In the genomic region with DNA sequence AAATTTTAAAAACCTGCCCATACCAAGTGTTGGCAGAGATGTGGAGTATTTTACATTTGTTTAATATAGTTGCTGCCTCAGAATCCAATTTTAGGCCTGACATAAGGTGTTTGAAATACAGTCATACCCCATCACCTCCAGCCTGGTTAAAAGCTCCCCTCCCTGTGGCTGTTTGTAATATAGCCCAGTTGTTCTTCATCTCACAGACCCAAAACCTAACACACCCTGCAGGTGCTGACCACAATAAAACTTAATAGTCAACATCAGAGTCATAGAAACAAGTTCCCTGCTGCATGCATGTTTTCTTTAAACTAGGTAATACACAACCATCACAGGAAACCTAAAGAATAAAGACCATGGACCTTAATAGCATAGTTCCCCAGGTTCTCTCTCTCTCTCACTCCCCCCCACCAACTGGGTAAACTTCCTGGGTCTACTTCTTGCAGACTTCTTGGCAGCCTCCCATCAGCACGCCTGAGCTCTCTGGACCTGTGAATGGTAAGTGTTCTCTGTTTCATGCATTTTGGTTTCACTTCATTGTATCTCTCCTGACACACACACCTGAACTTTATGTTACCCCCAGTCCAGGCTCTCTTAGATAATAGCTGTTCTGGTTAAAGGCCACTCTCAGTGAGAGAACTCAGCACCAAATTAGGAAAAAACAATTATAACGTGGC, we compare ENCODE assay signal across 14 cellular contexts.
DNase-seq lines count a peak whose midpoint lies in the region; ATAC-seq and TF ChIP-seq lines count a peak whose summit lies in the region.
"Had no signal": no experiment of that assay in that cellular context is flagged by ENCODE, and none has a peak within 500 bp of the region (broad histone marks: within the 10 kb centered on the region; RNA-seq: fewer than 3 reads in every experiment).

No MANE protein-coding gene starts in this region.

- H3K4me3 Mint-ChIP-seq in MCF 10A (ENCODE audit: unreplicated experiment), result no peak overlapping the region
- H3K4me3 Mint-ChIP-seq in stimulated activated naive CD8-positive, alpha-beta T cell treated with anti-CD3 and anti-CD28 coated beads, Interleukin-15, amount 100 ng/mL, for 72 hours, result no peak overlapping the region
- no peak overlapping the region for H3K4me3 Mint-ChIP-seq in activated T-helper 1 cell treated with anti-CD3 and anti-CD28 coated beads, Interleukin-12 subunit alpha, Interleukin-12 subunit beta, Interleukin-2, Interleukin-4 antibody, amounts not matched to agents 30 ng/mL and 10 ng/mL and 1 ng/mL, durations not matched to agents 14 hours and 24 hours and 36 hours
- H3K4me3 Mint-ChIP-seq: activated naive CD4-positive, alpha-beta T cell treated with anti-CD3 and anti-CD28 coated beads, Interleukin-2, amount 50 U/mL, for 24 hours had no signal

- no peaks in the 10 kb centered on the region for H3K4me1 ChIP-seq in breast epithelium
- H3K4me1 ChIP-seq in Loucy (ENCODE audit: insufficient read depth, low read length, poor library complexity, severe bottlenecking), result peaks cover 22% of the 10 kb centered on the region

- H3K36me3 ChIP-seq in breast epithelium (no peaks in the 10 kb centered on the region), Loucy (ENCODE audit: insufficient read depth, low read length) (no peaks in the 10 kb centered on the region)

- no peaks in the 10 kb centered on the region for H3K9me2 ChIP-seq in Loucy (replicated peaks; ENCODE audit: low read depth, low read length)

- CTCF ChIA-PET in MCF 10A (lab: Yijun Ruan, JAX), result no interaction called here

- H3K27ac ChIP-seq in breast epithelium, result no peak overlapping the region
- H3K27ac ChIP-seq: dorsolateral prefrontal cortex had no signal

- TF ChIP-seq CTCF in MCF 10A (IDR thresholded peaks at IDR 0.05; ENCODE audit: unreplicated experiment), result no peak
- no peak for TF ChIP-seq CTCF in breast epithelium (IDR thresholded peaks at IDR 0.05)
- TF ChIP-seq CTCF in Loucy (conservative IDR thresholded peaks at IDR 0.05; ENCODE audit: low read length), result no peak

- no peaks in the 10 kb centered on the region for H3K27me3 ChIP-seq in breast epithelium
- H3K27me3 ChIP-seq in Loucy (ENCODE audit: insufficient read depth, low read length, poor library complexity, severe bottlenecking), result no peaks in the 10 kb centered on the region
- H3K27me3 ChIP-seq: dorsolateral prefrontal cortex had no signal

- H3K4me3 ChIP-seq in breast epithelium, result no peak overlapping the region
- peak overlapping the region; percentile 4 for H3K4me3 ChIP-seq in Loucy (ENCODE audit: low read length, poor library complexity, severe bottlenecking)
- H3K4me3 ChIP-seq: dorsolateral prefrontal cortex had no signal

- H3F3A ChIP-seq in Loucy (ENCODE audit: low read depth), result no peaks in the 10 kb centered on the region

- intact Hi-C loops in MCF 10A (cut with micrococcal nuclease), result no loop called here
- intact Hi-C loops in breast epithelium (cut with DNase I; ENCODE audit: low total_unique reads), result loop anchor here (2.0 kb wide), 1 partner anchor 65 kb away; no protein-coding TSS in a partner anchor
- intact Hi-C loops in activated T-helper 1 cell treated with anti-CD3 and anti-CD28 coated beads, Interleukin-12 subunit alpha, Interleukin-12 subunit beta, Interleukin-2, Interleukin-4 antibody, amounts not matched to agents 30 ng/mL and 10 ng/mL and 1 ng/mL, durations not matched to agents 14 hours and 24 hours and 36 hours (cut with micrococcal nuclease), result no loop called here

- peak; percentile 3 for DNase-seq in MCF 10A (ENCODE audit: unreplicated experiment)
- no peak for DNase-seq in breast epithelium (ENCODE audit: low spot score in 2 of 2)
- no peak for DNase-seq in stimulated activated naive CD8-positive, alpha-beta T cell treated with anti-CD3 and anti-CD28 coated beads, Interleukin-15, amount 100 ng/mL, for 72 hours
- no peak for DNase-seq in NCI-H446 treated with DMSO at 0.1 percent for 48 hours (lab: John Stamatoyannopoulos, UW)
- no peak for DNase-seq in activated T-helper 1 cell treated with anti-CD3 and anti-CD28 coated beads, Interleukin-12 subunit alpha, Interleukin-12 subunit beta, Interleukin-2, Interleukin-4 antibody, amounts not matched to agents 30 ng/mL and 10 ng/mL and 1 ng/mL, durations not matched to agents 14 hours and 24 hours and 36 hours (ENCODE audit: low spot score)
- DNase-seq in NCI-H524 (lab: John Stamatoyannopoulos, UW), result no peak
- DNase-seq: activated CD4-positive, CD25-positive, alpha-beta regulatory T cell treated with anti-CD3 and anti-CD28 coated beads, Interleukin-2, amount 50 U/mL, for 72 hours; DMS53; dorsolateral prefrontal cortex; NCI-H226 had no signal

- no TSS peak for BruUV-seq in MCF 10A (replicated peaks; lab: Mats Ljungman, UMichigan)

- peak overlapping the region; percentile 73 for H2AFZ ChIP-seq in Loucy (ENCODE audit: low read length)

- H3K9ac ChIP-seq in Loucy (ENCODE audit: low read depth, low read length, poor library complexity, severe bottlenecking), result no peak overlapping the region

- H3K4me2 ChIP-seq in Loucy (ENCODE audit: low read depth, low read length, poor library complexity, severe bottlenecking), result peak overlapping the region; percentile 53

- POLR2A ChIA-PET in MCF 10A (lab: Yijun Ruan, JAX), result interaction anchor here (0.7 kb wide), 1 partner anchor 9 kb away, joined by 3 read pairs; no protein-coding TSS in a partner anchor

- no peaks in the 10 kb centered on the region for H3K27me3 Mint-ChIP-seq in MCF 10A (ENCODE audit: insufficient read depth, unreplicated experiment)
- H3K27me3 Mint-ChIP-seq in stimulated activated naive CD8-positive, alpha-beta T cell treated with anti-CD3 and anti-CD28 coated beads, Interleukin-15, amount 100 ng/mL, for 72 hours, result no peaks in the 10 kb centered on the region
- H3K27me3 Mint-ChIP-seq in activated T-helper 1 cell treated with anti-CD3 and anti-CD28 coated beads, Interleukin-12 subunit alpha, Interleukin-12 subunit beta, Interleukin-2, Interleukin-4 antibody, amounts not matched to agents 30 ng/mL and 10 ng/mL and 1 ng/mL, durations not matched to agents 14 hours and 24 hours and 36 hours (ENCODE audit: insufficient read depth), result no peaks in the 10 kb centered on the region

- H3K9me3 ChIP-seq in breast epithelium, result peaks cover 0 to 6% of the 10 kb centered on the region in 2 donors
- no peaks in the 10 kb centered on the region for H3K9me3 ChIP-seq in Loucy (ENCODE audit: insufficient read depth, low read depth, low read length)

- H3K4me1 Mint-ChIP-seq in MCF 10A (ENCODE audit: insufficient read depth, unreplicated experiment), result peaks cover 6% of the 10 kb centered on the region
- H3K4me1 Mint-ChIP-seq in stimulated activated naive CD8-positive, alpha-beta T cell treated with anti-CD3 and anti-CD28 coated beads, Interleukin-15, amount 100 ng/mL, for 72 hours, result peaks cover 6% of the 10 kb centered on the region
- no peaks in the 10 kb centered on the region for H3K4me1 Mint-ChIP-seq in activated T-helper 1 cell treated with anti-CD3 and anti-CD28 coated beads, Interleukin-12 subunit alpha, Interleukin-12 subunit beta, Interleukin-2, Interleukin-4 antibody, amounts not matched to agents 30 ng/mL and 10 ng/mL and 1 ng/mL, durations not matched to agents 14 hours and 24 hours and 36 hours (ENCODE audit: low read depth)
- H3K4me1 Mint-ChIP-seq: activated naive CD4-positive, alpha-beta T cell treated with anti-CD3 and anti-CD28 coated beads, Interleukin-2, amount 50 U/mL, for 24 hours had no signal

- no peaks in the 10 kb centered on the region for H3K9me3 Mint-ChIP-seq in MCF 10A (ENCODE audit: unreplicated experiment)
- no peaks in the 10 kb centered on the region for H3K9me3 Mint-ChIP-seq in stimulated activated naive CD8-positive, alpha-beta T cell treated with anti-CD3 and anti-CD28 coated beads, Interleukin-15, amount 100 ng/mL, for 72 hours
- H3K9me3 Mint-ChIP-seq in activated T-helper 1 cell treated with anti-CD3 and anti-CD28 coated beads, Interleukin-12 subunit alpha, Interleukin-12 subunit beta, Interleukin-2, Interleukin-4 antibody, amounts not matched to agents 30 ng/mL and 10 ng/mL and 1 ng/mL, durations not matched to agents 14 hours and 24 hours and 36 hours, result no peaks in the 10 kb centered on the region
- H3K9me3 Mint-ChIP-seq: activated naive CD4-positive, alpha-beta T cell treated with anti-CD3 and anti-CD28 coated beads, Interleukin-2, amount 50 U/mL, for 24 hours had no signal

- peak; percentile 96 for ATAC-seq in HG02852 (IDR thresholded peaks at IDR 0.05; ENCODE audit: unreplicated experiment)
- no peak for ATAC-seq in stimulated activated naive CD8-positive, alpha-beta T cell treated with anti-CD3 and anti-CD28 coated beads, Interleukin-15, amount 100 ng/mL, for 72 hours
- ATAC-seq: HepG2 had no signal

- no peaks in the 10 kb centered on the region for H4K20me1 ChIP-seq in Loucy (ENCODE audit: insufficient read depth, low read length, poor library complexity, severe bottlenecking)

- no peak overlapping the region for H3K27ac Mint-ChIP-seq in MCF 10A (ENCODE audit: low read depth, unreplicated experiment)
- H3K27ac Mint-ChIP-seq in stimulated activated naive CD8-positive, alpha-beta T cell treated with anti-CD3 and anti-CD28 coated beads, Interleukin-15, amount 100 ng/mL, for 72 hours, result no peak overlapping the region
- H3K27ac Mint-ChIP-seq in activated T-helper 1 cell treated with anti-CD3 and anti-CD28 coated beads, Interleukin-12 subunit alpha, Interleukin-12 subunit beta, Interleukin-2, Interleukin-4 antibody, amounts not matched to agents 30 ng/mL and 10 ng/mL and 1 ng/mL, durations not matched to agents 14 hours and 24 hours and 36 hours, result no peak overlapping the region
- H3K27ac Mint-ChIP-seq: activated naive CD4-positive, alpha-beta T cell treated with anti-CD3 and anti-CD28 coated beads, Interleukin-2, amount 50 U/mL, for 24 hours had no signal

- no peaks in the 10 kb centered on the region for H3K79me2 ChIP-seq in Loucy (ENCODE audit: insufficient read depth, low read length)

- no peak for TF ChIP-seq POLR2A in breast epithelium (IDR thresholded peaks at IDR 0.05)

- H3K36me3 Mint-ChIP-seq in MCF 10A (ENCODE audit: insufficient read depth, unreplicated experiment), result no peaks in the 10 kb centered on the region
- no peaks in the 10 kb centered on the region for H3K36me3 Mint-ChIP-seq in activated T-helper 1 cell treated with anti-CD3 and anti-CD28 coated beads, Interleukin-12 subunit alpha, Interleukin-12 subunit beta, Interleukin-2, Interleukin-4 antibody, amounts not matched to agents 30 ng/mL and 10 ng/mL and 1 ng/mL, durations not matched to agents 14 hours and 24 hours and 36 hours (ENCODE audit: low read depth)
- H3K36me3 Mint-ChIP-seq: activated naive CD4-positive, alpha-beta T cell treated with anti-CD3 and anti-CD28 coated beads, Interleukin-2, amount 50 U/mL, for 24 hours had no signal
